18 cellular contexts compared by ENCODE assay signal in genomic region chr2:9480157-9480556, GRCh38. TPM values are rescaled to one million over a fixed set of nuclear protein-coding genes. Genes with fewer than 3 reads are reported as not detected.
A peak's percentile ranks its signal among the peaks of the same experiment; 100 is the strongest.
DNase-seq lines count a peak whose midpoint lies in the region; ATAC-seq and TF ChIP-seq lines count a peak whose summit lies in the region.
"Had no signal": no experiment of that assay in that cellular context is flagged by ENCODE, and none has a peak within 500 bp of the region (broad histone marks: within the 10 kb centered on the region; RNA-seq: fewer than 3 reads in every experiment).

No MANE protein-coding gene starts in this region.

- TF ChIP-seq EP300 in stomach (IDR thresholded peaks at IDR 0.05), result no peak

- no peaks in the 10 kb centered on the region for H3K27me3 ChIP-seq in CD4-positive, alpha-beta T cell (ENCODE audit: control insufficient read depth, insufficient read depth, low read length)
- no peaks in the 10 kb centered on the region for H3K27me3 ChIP-seq in CD8-positive, alpha-beta T cell (ENCODE audit: insufficient read depth, low read length)
- H3K27me3 ChIP-seq in stomach, result no peaks in the 10 kb centered on the region
- H3K27me3 ChIP-seq: Peyer's patch had no signal

- H3K27ac Mint-ChIP-seq in CD4-positive, alpha-beta T cell, result peak overlapping the region; percentile 33
- H3K27ac Mint-ChIP-seq in CD8-positive, alpha-beta T cell, result peak overlapping the region; percentile 29
- peak overlapping the region; percentile 36 for H3K27ac Mint-ChIP-seq in activated B cell treated with CpG ODN at 0.5 μM for 24 hours
- H3K27ac Mint-ChIP-seq in memory B cell, result peak overlapping the region; percentile 78

- no peak overlapping the region for H3K4me3 Mint-ChIP-seq in CD4-positive, alpha-beta T cell
- no peak overlapping the region for H3K4me3 Mint-ChIP-seq in CD8-positive, alpha-beta T cell
- H3K4me3 Mint-ChIP-seq in activated B cell treated with CpG ODN at 0.5 μM for 24 hours (no peak overlapping the region), memory B cell (no peak overlapping the region)
- H3K4me3 Mint-ChIP-seq: CD8-positive, alpha-beta memory T cell had no signal

- peaks cover 89% of the 10 kb centered on the region for H3K36me3 Mint-ChIP-seq in CD4-positive, alpha-beta T cell (ENCODE audit: low read depth)
- H3K36me3 Mint-ChIP-seq in CD8-positive, alpha-beta T cell, result peaks cover 68% of the 10 kb centered on the region
- H3K36me3 Mint-ChIP-seq in activated B cell treated with CpG ODN at 0.5 μM for 24 hours (ENCODE audit: low read depth) (peaks cover 67% of the 10 kb centered on the region), memory B cell (peaks cover 16% of the 10 kb centered on the region)

- in situ Hi-C loops in GM13977 (cut with MboI; ENCODE audit: low pct_unique_long_range_greater_than_20kb, low sequenced_read_pairs, unreplicated experiment), result no loop called here

- intact Hi-C loops in CD4-positive, alpha-beta T cell (cut with DNase I, micrococcal nuclease), result no loop called here
- intact Hi-C loops in CD8-positive, alpha-beta T cell (cut with DNase I, micrococcal nuclease), result no loop called here
- intact Hi-C loops in activated B cell treated with CpG ODN at 0.5 μM for 24 hours (cut with micrococcal nuclease), result loop anchor here (5.0 kb wide), 1 partner anchor 57 kb away; no protein-coding TSS in a partner anchor
- intact Hi-C loops in stomach (cut with DNase I; ENCODE audit: low total_unique reads), result no loop called here

- H3K4me1 ChIP-seq in CD8-positive, alpha-beta T cell (ENCODE audit: insufficient read depth, low read length), result peaks cover 7% of the 10 kb centered on the region
- peaks cover 16 to 39% (median 26%) of the 10 kb centered on the region in 4 donors for H3K4me1 ChIP-seq in stomach

- CTCF ChIA-PET in CD4-positive, alpha-beta T cell (lab: Charles Lee), result no interaction called here
- CTCF ChIA-PET in CD8-positive, alpha-beta T cell (lab: Charles Lee), result no interaction called here
- CTCF ChIA-PET in activated B cell treated with CpG ODN at 0.5 μM for 24 hours (lab: Charles Lee), result interaction anchor here (1.0 kb wide), 1 partner anchor 10 kb away, joined by 3 read pairs; no protein-coding TSS in a partner anchor

- H3K27me3 Mint-ChIP-seq in CD4-positive, alpha-beta T cell, result no peaks in the 10 kb centered on the region
- H3K27me3 Mint-ChIP-seq in CD8-positive, alpha-beta T cell (ENCODE audit: low read depth), result no peaks in the 10 kb centered on the region
- H3K27me3 Mint-ChIP-seq in activated B cell treated with CpG ODN at 0.5 μM for 24 hours (no peaks in the 10 kb centered on the region), memory B cell (no peaks in the 10 kb centered on the region)
- H3K27me3 Mint-ChIP-seq: CD8-positive, alpha-beta memory T cell had no signal

- no peak for TF ChIP-seq CTCF in CD4-positive, alpha-beta T cell (IDR thresholded peaks at IDR 0.05)
- no peak for TF ChIP-seq CTCF in CD8-positive, alpha-beta T cell (IDR thresholded peaks at IDR 0.05)
- TF ChIP-seq CTCF in activated B cell treated with CpG ODN at 0.5 μM for 24 hours (IDR thresholded peaks at IDR 0.05) (no peak), stomach (IDR thresholded peaks at IDR 0.05) (no peak), GM13977 (IDR thresholded peaks at IDR 0.05; ENCODE audit: extremely low read depth, insufficient read depth, missing control alignments) (no peak)

- 88 to 96% (median 95%) methylated on average over 4 of the region's 4 CpGs for WGBS in stomach, 5 donors

- H3K9me3 ChIP-seq in CD4-positive, alpha-beta T cell (ENCODE audit: control insufficient read depth, low read length), result no peaks in the 10 kb centered on the region
- no peaks in the 10 kb centered on the region for H3K9me3 ChIP-seq in CD8-positive, alpha-beta T cell (ENCODE audit: low read length)
- no peaks in the 10 kb centered on the region for H3K9me3 ChIP-seq in stomach
- H3K9me3 ChIP-seq: Peyer's patch had no signal

- no peak overlapping the region for H3K27ac ChIP-seq in CD4-positive, alpha-beta T cell (ENCODE audit: low read depth, low read length)
- H3K27ac ChIP-seq in CD8-positive, alpha-beta T cell (ENCODE audit: low read depth, low read length), result no peak overlapping the region
- no peak overlapping the region for H3K27ac ChIP-seq in stomach
- H3K27ac ChIP-seq: Peyer's patch had no signal

- no peak for DNase-seq in CD4-positive, alpha-beta T cell
- DNase-seq in CD8-positive, alpha-beta T cell, result no peak
- DNase-seq in activated B cell treated with CpG ODN at 0.5 μM for 24 hours, result no peak
- DNase-seq in memory B cell (ENCODE audit: low spot score in 2 of 2), result no peak
- no peak for DNase-seq in stomach
- DNase-seq in GM13977 (ENCODE audit: low spot score), result no peak
- DNase-seq: CD8-positive, alpha-beta memory T cell; DMS79 treated with DMSO at 0.1 percent for 48 hours; Kasumi-1; MM.1S; NCI-H1092 treated with DMSO at 0.1 percent for 48 hours; NCI-H2081 treated with DMSO at 0.1 percent for 48 hours; NCI-H510A treated with DMSO at 0.1 percent for 48 hours; NCI-H82; Peyer's patch had no signal

- no peaks in the 10 kb centered on the region for H3K9me3 Mint-ChIP-seq in CD4-positive, alpha-beta T cell
- no peaks in the 10 kb centered on the region for H3K9me3 Mint-ChIP-seq in CD8-positive, alpha-beta T cell
- H3K9me3 Mint-ChIP-seq in activated B cell treated with CpG ODN at 0.5 μM for 24 hours, result no peaks in the 10 kb centered on the region
- no peaks in the 10 kb centered on the region for H3K9me3 Mint-ChIP-seq in memory B cell
- H3K9me3 Mint-ChIP-seq: CD8-positive, alpha-beta memory T cell had no signal

- ATAC-seq in CD4-positive, alpha-beta T cell (ENCODE audit: poor library complexity), result no peak
- ATAC-seq in CD8-positive, alpha-beta T cell, result no peak
- ATAC-seq in activated B cell treated with CpG ODN at 0.5 μM for 24 hours (ENCODE audit: low read depth), result no peak
- ATAC-seq in memory B cell (ENCODE audit: low read depth), result no peak
- ATAC-seq in GM19023 (IDR thresholded peaks at IDR 0.05; ENCODE audit: unreplicated experiment), result no peak
- no peak for ATAC-seq in HG03571 (IDR thresholded peaks at IDR 0.05; ENCODE audit: unreplicated experiment)
- ATAC-seq: Right ventricle myocardium inferior had no signal

- TF ChIP-seq POLR2A in stomach (IDR thresholded peaks at IDR 0.05), result no peak

- no peak overlapping the region for H3K4me3 ChIP-seq in CD8-positive, alpha-beta T cell (ENCODE audit: low read depth, low read length)
- no peak overlapping the region for H3K4me3 ChIP-seq in stomach
- H3K4me3 ChIP-seq: Peyer's patch had no signal

- H3K4me1 Mint-ChIP-seq in CD4-positive, alpha-beta T cell (ENCODE audit: low read depth), result peaks cover 56% of the 10 kb centered on the region
- peaks cover 46% of the 10 kb centered on the region for H3K4me1 Mint-ChIP-seq in CD8-positive, alpha-beta T cell (ENCODE audit: low read depth)
- H3K4me1 Mint-ChIP-seq in activated B cell treated with CpG ODN at 0.5 μM for 24 hours, result peaks cover 33% of the 10 kb centered on the region
- H3K4me1 Mint-ChIP-seq in memory B cell, result peaks cover 24% of the 10 kb centered on the region

- POLR2A ChIA-PET in CD4-positive, alpha-beta T cell (lab: Charles Lee), result no interaction called here
- POLR2A ChIA-PET in CD8-positive, alpha-beta T cell (lab: Charles Lee), result no interaction called here
- POLR2A ChIA-PET in activated B cell treated with CpG ODN at 0.5 μM for 24 hours (lab: Charles Lee), result interaction anchor here (0.7 kb wide), 1 partner anchor 823 kb away, joined by 3 read pairs; the partner anchor contains the start of gene HPCAL1

- peaks cover 42% of the 10 kb centered on the region for H3K36me3 ChIP-seq in CD8-positive, alpha-beta T cell (ENCODE audit: insufficient read depth, low read length)
- peaks cover 45 to 77% (median 72%) of the 10 kb centered on the region in 4 donors for H3K36me3 ChIP-seq in stomach

RNA-seq across cellular contexts. Expression of gene IAH1, which starts 5.8 kb away (rescaled TPM):
- 10 to 100 TPM; 54.8 to 57.3 TPM for total RNA-seq in CD4-positive, alpha-beta T cell
- total RNA-seq in CD8-positive, alpha-beta T cell, result 10 to 100 TPM; 48.2 to 52.5 TPM
- 47.1 and 49.0 TPM in 2 replicates for total RNA-seq in activated B cell treated with CpG ODN at 0.5 μM for 24 hours
- 100 to 1,000 TPM in 1 of 5 donors, 10 to 100 TPM in 4; 29.8 to 204 (median 34.9) TPM for total RNA-seq in stomach
- 10 to 100 TPM; 69.5 to 75.4 (median 69.6) TPM for polyA plus RNA-seq in stomach

RNA-seq across cellular contexts. Expression of gene CPSF3, which starts 56.7 kb away (rescaled TPM):
- 10 to 100 TPM; 13.2 to 13.8 TPM for total RNA-seq in CD4-positive, alpha-beta T cell
- total RNA-seq in CD8-positive, alpha-beta T cell, result 10 to 100 TPM; 14.1 to 14.7 TPM
- 44.0 and 44.6 TPM in 2 replicates for total RNA-seq in activated B cell treated with CpG ODN at 0.5 μM for 24 hours
- 10 to 100 TPM in 4 of 5 donors, 1 to 10 TPM in 1; 8.2 to 55.3 (median 19.7) TPM for total RNA-seq in stomach
- 10 to 100 TPM; 12.4 to 15.0 (median 13.3) TPM for polyA plus RNA-seq in stomach

RNA-seq across cellular contexts. Expression of gene ITGB1BP1, which starts 56.8 kb away (rescaled TPM):
- 10 to 100 TPM; 24.4 to 25.0 TPM for total RNA-seq in CD4-positive, alpha-beta T cell
- 10 to 100 TPM; 37.2 to 38.8 TPM for total RNA-seq in CD8-positive, alpha-beta T cell
- 39.6 and 40.5 TPM in 2 replicates for total RNA-seq in activated B cell treated with CpG ODN at 0.5 μM for 24 hours
- 100 to 1,000 TPM in 1 of 5 donors, 10 to 100 TPM in 4; 20.1 to 117 (median 36.2) TPM for total RNA-seq in stomach
- 10 to 100 TPM; 67.8 to 78.5 (median 71.5) TPM for polyA plus RNA-seq in stomach
